In genomic region chr19:50723069-50723468, GRCh38 we compare ENCODE assay signal across 8 cellular contexts. TPM values are rescaled to one million over a fixed set of nuclear protein-coding genes. Genes with fewer than 3 reads are reported as not detected.
A peak's percentile ranks its signal among the peaks of the same experiment; 100 is the strongest.
DNase-seq lines count a peak whose midpoint lies in the region; ATAC-seq and TF ChIP-seq lines count a peak whose summit lies in the region.

Gene CLEC11A (plus strand): TSS chr19:50723364. CDS start chr19:50723526, 162 bp downstream.

- CTCF ChIA-PET in activated CD4-positive, alpha-beta T cell treated with anti-CD3 and anti-CD28 coated beads, Interleukin-2, amount 10 ng/mL, durations not matched to agents 7 days and 5 days (lab: Charles Lee) = no interaction called here

- H3K4me3 Mint-ChIP-seq in activated CD4-positive, alpha-beta T cell treated with anti-CD3 and anti-CD28 coated beads, Interleukin-2, amount 10 ng/mL, durations not matched to agents 7 days and 5 days = peak within 1 kb of the TSS; percentile 77
- H3K4me3 Mint-ChIP-seq in activated naive CD8-positive, alpha-beta T cell treated with anti-CD3 and anti-CD28 coated beads for 36 hours = peak within 1 kb of the TSS; percentile 82

- DNase-seq in activated CD4-positive, alpha-beta T cell treated with anti-CD3 and anti-CD28 coated beads, Interleukin-2, amount 10 ng/mL, durations not matched to agents 7 days and 5 days = no peak
- DNase-seq in activated CD4-positive, alpha-beta T cell treated with anti-CD3 and anti-CD28 coated beads for 4 hours = no peak
- DNase-seq in activated naive CD8-positive, alpha-beta T cell treated with anti-CD3 and anti-CD28 coated beads for 36 hours = no peak
- peak; percentile 48 for DNase-seq in hepatocyte (ENCODE audit: low spot score)
- peak; percentile 43 for DNase-seq in smooth muscle cell of the brain vasculature (ENCODE audit: low read depth, low spot score)

- no peaks in the 10 kb centered on the region for H3K9me3 ChIP-seq in hepatocyte (ENCODE audit: low read depth)

- POLR2A ChIA-PET in activated CD4-positive, alpha-beta T cell treated with anti-CD3 and anti-CD28 coated beads, Interleukin-2, amount 10 ng/mL, durations not matched to agents 7 days and 5 days (lab: Charles Lee) = no interaction called here

- H2AFZ ChIP-seq in hepatocyte = peak within 1 kb of the TSS; percentile 44

- no peaks in the 10 kb centered on the region for H3K36me3 Mint-ChIP-seq in activated CD4-positive, alpha-beta T cell treated with anti-CD3 and anti-CD28 coated beads, Interleukin-2, amount 10 ng/mL, durations not matched to agents 7 days and 5 days (ENCODE audit: low read depth)
- peaks cover 11% of the 10 kb centered on the region for H3K36me3 Mint-ChIP-seq in activated naive CD8-positive, alpha-beta T cell treated with anti-CD3 and anti-CD28 coated beads for 36 hours

- peaks cover 6% of the 10 kb centered on the region for H3K79me2 ChIP-seq in hepatocyte

- H3K4me1 Mint-ChIP-seq in activated CD4-positive, alpha-beta T cell treated with anti-CD3 and anti-CD28 coated beads, Interleukin-2, amount 10 ng/mL, durations not matched to agents 7 days and 5 days = peaks cover 31% of the 10 kb centered on the region
- peaks cover 31% of the 10 kb centered on the region for H3K4me1 Mint-ChIP-seq in activated naive CD8-positive, alpha-beta T cell treated with anti-CD3 and anti-CD28 coated beads for 36 hours

- H3K4me1 ChIP-seq in hepatocyte (ENCODE audit: insufficient read depth) = peaks cover 12% of the 10 kb centered on the region

- ATAC-seq in GM21381 (IDR thresholded peaks at IDR 0.05; ENCODE audit: unreplicated experiment) = no peak
- ATAC-seq in GM18861 (IDR thresholded peaks at IDR 0.05; ENCODE audit: unreplicated experiment) = no peak
- no peak for ATAC-seq in HG03139 (IDR thresholded peaks at IDR 0.05; ENCODE audit: unreplicated experiment)

- H3K4me3 ChIP-seq in hepatocyte = no peak within 1 kb of the TSS

- peak within 1 kb of the TSS; percentile 60 for H3K27ac ChIP-seq in hepatocyte

- H3K27me3 ChIP-seq in hepatocyte = peaks cover 36% of the 10 kb centered on the region

- H3K36me3 ChIP-seq in hepatocyte (replicated peaks; ENCODE audit: insufficient read depth, low read depth) = no peaks in the 10 kb centered on the region

- H3K9me2 ChIP-seq in hepatocyte (replicated peaks; ENCODE audit: insufficient read depth) = no peaks in the 10 kb centered on the region

- no peaks in the 10 kb centered on the region for H3K9me3 Mint-ChIP-seq in activated CD4-positive, alpha-beta T cell treated with anti-CD3 and anti-CD28 coated beads, Interleukin-2, amount 10 ng/mL, durations not matched to agents 7 days and 5 days
- no peaks in the 10 kb centered on the region for H3K9me3 Mint-ChIP-seq in activated naive CD8-positive, alpha-beta T cell treated with anti-CD3 and anti-CD28 coated beads for 36 hours

- peak within 1 kb of the TSS; percentile 82 for H3K4me2 ChIP-seq in hepatocyte

- TF ChIP-seq CTCF in hepatocyte (IDR thresholded peaks at IDR 0.05; ENCODE audit: poor library complexity) = no peak

- peaks cover 40% of the 10 kb centered on the region for H3K27me3 Mint-ChIP-seq in activated CD4-positive, alpha-beta T cell treated with anti-CD3 and anti-CD28 coated beads, Interleukin-2, amount 10 ng/mL, durations not matched to agents 7 days and 5 days
- H3K27me3 Mint-ChIP-seq in activated naive CD8-positive, alpha-beta T cell treated with anti-CD3 and anti-CD28 coated beads for 36 hours = peaks cover 30% of the 10 kb centered on the region

- H3K27ac Mint-ChIP-seq in activated CD4-positive, alpha-beta T cell treated with anti-CD3 and anti-CD28 coated beads, Interleukin-2, amount 10 ng/mL, durations not matched to agents 7 days and 5 days = no peak within 1 kb of the TSS
- H3K27ac Mint-ChIP-seq in activated naive CD8-positive, alpha-beta T cell treated with anti-CD3 and anti-CD28 coated beads for 36 hours = no peak within 1 kb of the TSS

- WGBS in hepatocyte (ENCODE audit: low lambda C conversion rate, missing lambda C conversion rate) = 29% methylated on average over 9 of the region's 15 CpGs

- no peaks in the 10 kb centered on the region for H4K20me1 ChIP-seq in hepatocyte (ENCODE audit: insufficient read depth, poor library complexity, severe bottlenecking)

RNA-seq across cellular contexts. Expression of gene CLEC11A, which starts in this region (rescaled TPM):
- total RNA-seq in activated CD4-positive, alpha-beta T cell treated with anti-CD3 and anti-CD28 coated beads, Interleukin-2, amount 10 ng/mL, durations not matched to agents 7 days and 5 days = 1 to 10 TPM; 1.3 to 1.5 TPM
- total RNA-seq in activated naive CD8-positive, alpha-beta T cell treated with anti-CD3 and anti-CD28 coated beads for 36 hours = 1 to 10 TPM; 2.2 to 3.1 TPM
- 27.6 and 30.3 TPM in 2 replicates for total RNA-seq in hepatocyte
- polyA plus RNA-seq in hepatocyte = 72.4 and 111 TPM in 2 replicates

Comparison
In these comparisons a context has a peak if more than half of its experiments do, and no peak if none do; other contexts are left out.
1. DNase-seq: peak in hepatocyte (single experiment) and smooth muscle cell of the brain vasculature (single experiment); none in activated CD4-positive, alpha-beta T cell treated with anti-CD3 and anti-CD28 coated beads, Interleukin-2, amount 10 ng/mL, durations not matched to agents 7 days and 5 days (single experiment), activated CD4-positive, alpha-beta T cell treated with anti-CD3 and anti-CD28 coated beads for 4 hours (0 of 2) and activated naive CD8-positive, alpha-beta T cell treated with anti-CD3 and anti-CD28 coated beads for 36 hours (single experiment).